In the genomic region with DNA sequence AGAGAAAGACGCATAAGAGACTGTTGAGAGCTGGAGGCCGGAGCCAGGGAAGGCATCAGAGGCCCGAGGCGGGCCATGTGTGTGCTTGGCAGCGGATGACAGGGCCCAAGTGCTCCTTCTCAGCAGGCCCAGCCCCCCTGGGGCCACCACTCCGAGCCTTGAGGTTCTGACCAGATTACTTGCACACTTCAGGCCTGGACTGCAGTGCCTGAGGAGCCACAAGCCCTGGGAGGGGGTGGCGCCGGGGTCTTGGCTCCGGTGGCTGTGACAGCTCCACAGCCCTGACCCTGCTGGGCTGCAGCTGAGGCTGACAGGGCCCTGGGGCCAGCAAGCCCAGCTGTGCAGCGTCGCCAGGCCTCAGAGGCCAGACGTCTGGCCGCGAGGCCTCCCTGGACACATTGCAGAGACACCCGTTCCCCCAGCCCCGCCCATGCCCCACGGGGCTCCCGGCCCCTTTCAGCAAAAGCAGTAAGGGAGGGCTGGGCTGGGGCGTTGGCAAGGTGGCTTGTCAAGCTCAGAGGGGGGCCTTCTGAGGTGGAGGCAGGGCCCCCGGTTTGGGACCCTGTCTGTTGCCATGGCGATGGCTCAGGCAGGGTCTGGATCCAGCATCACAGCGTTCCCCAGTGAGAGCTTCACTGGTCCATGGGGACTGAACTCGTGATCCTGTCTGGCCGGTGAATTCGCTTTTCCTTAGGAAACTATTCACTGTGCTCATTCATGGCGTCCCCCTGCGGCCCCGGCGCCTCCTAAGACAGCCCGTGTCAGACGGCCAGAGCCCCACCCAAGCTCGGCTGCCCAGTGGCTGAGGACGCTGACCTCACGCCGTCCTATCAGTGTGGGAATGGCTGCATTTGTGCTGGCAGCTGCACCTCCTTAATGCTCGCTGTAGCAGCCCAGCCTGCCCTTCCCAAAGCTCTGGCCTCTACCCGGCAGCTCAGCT, we compare ENCODE assay signal across 12 cellular contexts. TPM values are rescaled to one million over a fixed set of nuclear protein-coding genes. Genes with fewer than 3 reads are reported as not detected.
DNase-seq lines count a peak whose midpoint lies in the region; ATAC-seq and TF ChIP-seq lines count a peak whose summit lies in the region.
"Had no signal": no experiment of that assay in that cellular context is flagged by ENCODE, and none has a peak within 500 bp of the region (broad histone marks: within the 10 kb centered on the region; RNA-seq: fewer than 3 reads in every experiment).

No MANE protein-coding gene starts in this region.

- H3K9me3 ChIP-seq in breast epithelium (no peaks in the 10 kb centered on the region), left ventricle myocardium inferior (replicated peaks) (no peaks in the 10 kb centered on the region)

- H3K4me1 Mint-ChIP-seq in MCF 10A (ENCODE audit: insufficient read depth, unreplicated experiment) (peaks cover 18% of the 10 kb centered on the region), osteocyte (ENCODE audit: unreplicated experiment) (peaks cover 36% of the 10 kb centered on the region)

- no peak for TF ChIP-seq CTCF in breast epithelium (IDR thresholded peaks at IDR 0.05)
- no peak for TF ChIP-seq CTCF in MCF 10A (IDR thresholded peaks at IDR 0.05; ENCODE audit: unreplicated experiment)
- no peak for TF ChIP-seq CTCF in left ventricle myocardium inferior (IDR thresholded peaks at IDR 0.05; ENCODE audit: borderline replicate concordance)
- TF ChIP-seq CTCF in osteocyte (IDR thresholded peaks at IDR 0.05), result no peak
- no peak for TF ChIP-seq CTCF in GM13977 (IDR thresholded peaks at IDR 0.05; ENCODE audit: extremely low read depth, insufficient read depth, missing control alignments)

- DNase-seq in breast epithelium (ENCODE audit: low spot score in 2 of 2) (no peak), MCF 10A (ENCODE audit: unreplicated experiment) (no peak), left ventricle myocardium inferior (peak; percentile 89), osteocyte (ENCODE audit: extremely low spot score, unreplicated experiment) (peak; percentile 90), GM13977 (ENCODE audit: low spot score) (no peak), NCI-H2227 (lab: John Stamatoyannopoulos, UW; ENCODE audit: unreplicated experiment) (no peak), NCI-H2029 treated with DMSO at 0.1 percent for 48 hours (lab: John Stamatoyannopoulos, UW) (no peak)
- DNase-seq: activated CD4-positive, CD25-positive, alpha-beta regulatory T cell; NCI-H526 treated with DMSO at 0.1 percent for 48 hours had no signal

- H3K4me1 ChIP-seq in breast epithelium (peaks cover under 1 to 10% of the 10 kb centered on the region in 2 donors), left ventricle myocardium inferior (peaks cover 76% of the 10 kb centered on the region)

- CTCF ChIA-PET in MCF 10A (lab: Yijun Ruan, JAX), result interaction anchor here (0.7 to 1.5 kb wide), 2 partner anchors 8 to 67 kb away, joined by 3 to 5 read pairs; no protein-coding TSS in a partner anchor

- H3K4me3 ChIP-seq in breast epithelium (peak overlapping the region; percentile 6 to 10 (median 6)), left ventricle myocardium inferior (peak overlapping the region; percentile 74)

- BruUV-seq in MCF 10A (replicated peaks; lab: Mats Ljungman, UMichigan), result no TSS peak

- in situ Hi-C loops in GM13977 (cut with MboI; ENCODE audit: low pct_unique_long_range_greater_than_20kb, low sequenced_read_pairs, unreplicated experiment), result no loop called here

- no peaks in the 10 kb centered on the region for H3K36me3 ChIP-seq in breast epithelium
- peaks cover 8% of the 10 kb centered on the region for H3K36me3 ChIP-seq in left ventricle myocardium inferior

- POLR2A ChIA-PET in MCF 10A (lab: Yijun Ruan, JAX), result interaction anchor here (1.9 kb wide), 1 partner anchor 26 kb away, joined by 7 read pairs; no protein-coding TSS in a partner anchor

- no peak for TF ChIP-seq POLR2A in breast epithelium (IDR thresholded peaks at IDR 0.05)

- intact Hi-C loops in breast epithelium (cut with DNase I; ENCODE audit: low total_unique reads), result no loop called here
- intact Hi-C loops in MCF 10A (cut with micrococcal nuclease), result no loop called here
- intact Hi-C loops in left ventricle myocardium inferior (cut with micrococcal nuclease), result no loop called here

- no peaks in the 10 kb centered on the region for H3K9me3 Mint-ChIP-seq in MCF 10A (ENCODE audit: unreplicated experiment)
- H3K9me3 Mint-ChIP-seq in osteocyte (ENCODE audit: unreplicated experiment), result no peaks in the 10 kb centered on the region

- H3K27me3 ChIP-seq in breast epithelium, result no peaks in the 10 kb centered on the region
- H3K27me3 ChIP-seq in left ventricle myocardium inferior (ENCODE audit: low read depth), result peaks cover 14% of the 10 kb centered on the region

- H3K27ac Mint-ChIP-seq in MCF 10A (ENCODE audit: low read depth, unreplicated experiment) (no peak overlapping the region), osteocyte (ENCODE audit: unreplicated experiment) (peak overlapping the region; percentile 63)

- no peaks in the 10 kb centered on the region for H3K36me3 Mint-ChIP-seq in MCF 10A (ENCODE audit: insufficient read depth, unreplicated experiment)
- no peaks in the 10 kb centered on the region for H3K36me3 Mint-ChIP-seq in osteocyte (ENCODE audit: unreplicated experiment)

- peak overlapping the region; percentile 12 to 80 for H3K27ac ChIP-seq in breast epithelium
- H3K27ac ChIP-seq in left ventricle myocardium inferior (replicated peaks), result peak overlapping the region; percentile 88

- H3K27me3 Mint-ChIP-seq in MCF 10A (ENCODE audit: insufficient read depth, unreplicated experiment) (peaks cover 14% of the 10 kb centered on the region), osteocyte (ENCODE audit: unreplicated experiment) (peaks cover 6% of the 10 kb centered on the region)

- H3K4me3 Mint-ChIP-seq in MCF 10A (ENCODE audit: unreplicated experiment) (no peak overlapping the region), osteocyte (ENCODE audit: unreplicated experiment) (no peak overlapping the region)

- ATAC-seq in GM19023 (IDR thresholded peaks at IDR 0.05; ENCODE audit: unreplicated experiment), result no peak

RNA-seq across cellular contexts. Expression of a gene that starts 5.7 kb away (rescaled TPM):
- 100 to 1,000 TPM in 1 of 3 donors, 10 to 100 TPM in 2; 25.9 to 134 (median 31.8) TPM for total RNA-seq in breast epithelium
- total RNA-seq in MCF 10A (2022), result not detected in 2 replicates
- 51.6 TPM for total RNA-seq in left ventricle myocardium inferior
- 13.3 and 13.5 TPM in 2 replicates for total RNA-seq in osteocyte
- total RNA-seq: H4, HT1080 had no signal

RNA-seq across cellular contexts. Expression of a gene that starts 50.0 kb away (rescaled TPM):
- total RNA-seq in breast epithelium (10 to 100 TPM; 18.0 to 18.6 (median 18.1) TPM), MCF 10A (2022) (21.4 and 23.4 TPM in 2 replicates), left ventricle myocardium inferior (10.1 TPM), osteocyte (19.8 and 20.3 TPM in 2 replicates)

Comparison
In these comparisons a context has a peak if more than half of its experiments do, and no peak if none do; other contexts are left out.
1. RNA of a gene that starts 5.7 kb away (total RNA-seq): 51.6 TPM in left ventricle myocardium inferior (single experiment), 25.9 to 134 TPM in breast epithelium and 13.3 to 13.5 TPM in osteocyte; not detected in MCF 10A; every median in the first group is over 10 times any median in the second.
2. DNase-seq: peak in left ventricle myocardium inferior (single experiment) and osteocyte (single experiment); none in breast epithelium (0 of 2), MCF 10A (single experiment), GM13977 (single experiment), NCI-H2227 (single experiment) and NCI-H2029 treated with DMSO at 0.1 percent for 48 hours (single experiment).